In genomic region chr10:323651-324293, GRCh38 we compare ENCODE assay signal across 8 cellular contexts.
A peak's percentile ranks its signal among the peaks of the same experiment; 100 is the strongest.
DNase-seq lines count a peak whose midpoint lies in the region; ATAC-seq and TF ChIP-seq lines count a peak whose summit lies in the region.

No MANE protein-coding gene starts in this region.

- ATAC-seq in GM21576 (IDR thresholded peaks at IDR 0.05; ENCODE audit: unreplicated experiment) = peak; percentile 95

- TF ChIP-seq EP300 in Ishikawa (IDR thresholded peaks at IDR 0.05; ENCODE audit: borderline replicate concordance) = no peak

- intact Hi-C loops in posterior vena cava (cut with DNase I) = no loop called here

- peak overlapping the region; percentile 35 for H3K4me3 ChIP-seq in fibroblast of pulmonary artery (replicated peaks; ENCODE audit: low read depth, low read length)

- TF ChIP-seq CTCF in fibroblast of pulmonary artery (IDR thresholded peaks at IDR 0.05; ENCODE audit: low read length, missing control alignments) = no peak

- TF ChIP-seq RAD21 in Ishikawa (IDR thresholded peaks at IDR 0.05; ENCODE audit: low read depth) = no peak

- in situ Hi-C loops in Caki2 (cut with HindIII; ENCODE audit: low pct_unique_long_range_greater_than_20kb, low sequenced_read_pairs) = no loop called here

- peak; percentile 90 for DNase-seq in Caki2 (ENCODE audit: low read depth)
- DNase-seq in activated CD8-positive, alpha-beta memory T cell treated with anti-CD3 and anti-CD28 coated beads for 24 hours = peak; percentile 68
- peak; percentile 97 for DNase-seq in fibroblast of pulmonary artery (ENCODE audit: low read depth)
- DNase-seq in posterior vena cava (ENCODE audit: low spot score) = peak; percentile 98
- no peak for DNase-seq in DMS79 treated with DMSO at 0.1 percent for 48 hours (lab: John Stamatoyannopoulos, UW)
- DNase-seq in NCI-H2227 (lab: John Stamatoyannopoulos, UW; ENCODE audit: unreplicated experiment) = no peak

TF ChIP-seq in Ishikawa, 13 proteins besides CTCF, POLR2A, EP300 and RAD21:
- TF ChIP-seq TCF12 (IDR thresholded peaks at IDR 0.05; ENCODE audit: low read depth) (no peak), MAX (IDR thresholded peaks at IDR 0.05) (no peak), TAF1 (IDR thresholded peaks at IDR 0.05; ENCODE audit: low read depth) (no peak), REST (IDR thresholded peaks at IDR 0.05; ENCODE audit: low read depth) (no peak), CREB1 (IDR thresholded peaks at IDR 0.05; ENCODE audit: low read depth) (no peak), USF1 (IDR thresholded peaks at IDR 0.05) (no peak), NFIC (IDR thresholded peaks at IDR 0.05) (0 out of 2 replicates have a peak, but pooled peaks have one; percentile 13), FOXM1 (IDR thresholded peaks at IDR 0.05; ENCODE audit: borderline replicate concordance, low read depth) (no peak)

Comparison
In these comparisons a context has a peak if more than half of its experiments do, and no peak if none do; other contexts are left out.
1. DNase-seq: peak in Caki2 (single experiment), activated CD8-positive, alpha-beta memory T cell treated with anti-CD3 and anti-CD28 coated beads for 24 hours (single experiment), fibroblast of pulmonary artery (single experiment) and posterior vena cava (single experiment); none in DMS79 treated with DMSO at 0.1 percent for 48 hours (single experiment) and NCI-H2227 (single experiment).